In genomic region chr3:189967254-189967865, GRCh38 we compare ENCODE assay signal across 9 cellular contexts.
DNase-seq lines count a peak whose midpoint lies in the region; ATAC-seq and TF ChIP-seq lines count a peak whose summit lies in the region.
"Had no signal": no experiment of that assay in that cellular context is flagged by ENCODE, and none has a peak within 500 bp of the region (broad histone marks: within the 10 kb centered on the region; RNA-seq: fewer than 3 reads in every experiment).

No MANE protein-coding gene starts in this region.

- no peak overlapping the region for H3K27ac ChIP-seq in tibial nerve
- H3K27ac ChIP-seq: skin epidermis had no signal

- peaks cover 21% of the 10 kb centered on the region for H3K27me3 Mint-ChIP-seq in T-helper 2 cell treated with Interferon-gamma antibody and Interleukin-4, amounts not matched to agents 5 μg/mL and 100 μg/mL, for 36 hours (ENCODE audit: low read depth)

- H3K9me3 ChIP-seq in tibial nerve: no peaks in the 10 kb centered on the region

- H3K4me1 Mint-ChIP-seq in T-helper 2 cell treated with Interferon-gamma antibody and Interleukin-4, amounts not matched to agents 5 μg/mL and 100 μg/mL, for 36 hours (ENCODE audit: low read depth): peaks cover 3% of the 10 kb centered on the region

- H3K27ac Mint-ChIP-seq in T-helper 2 cell treated with Interferon-gamma antibody and Interleukin-4, amounts not matched to agents 5 μg/mL and 100 μg/mL, for 36 hours: no peak overlapping the region

- H3K4me1 ChIP-seq in tibial nerve: no peaks in the 10 kb centered on the region

- ATAC-seq in GM18858 (IDR thresholded peaks at IDR 0.05; ENCODE audit: unreplicated experiment) (peak; percentile 70), HG03064 (IDR thresholded peaks at IDR 0.05; ENCODE audit: low read depth, unreplicated experiment) (peak; percentile 62)

- no peaks in the 10 kb centered on the region for H3K36me3 Mint-ChIP-seq in T-helper 2 cell treated with Interferon-gamma antibody and Interleukin-4, amounts not matched to agents 5 μg/mL and 100 μg/mL, for 36 hours (ENCODE audit: low read depth)

- WGBS in tibial nerve, 2 donors: 25 to 30% methylated on average over 5 of the region's 5 CpGs

- DNase-seq in COLO668 (lab: John Stamatoyannopoulos, UW; ENCODE audit: unreplicated experiment) (peak; percentile 3), NCI-H2196 (lab: John Stamatoyannopoulos, UW; ENCODE audit: unreplicated experiment) (peak; percentile 82), amniotic stem cell (lab: John Stamatoyannopoulos, UW) (peak; percentile 28), iris pigment epithelial cell (ENCODE audit: low read depth) (peak; percentile 50), tibial nerve (ENCODE audit: low spot score in 2 of 2) (peak in 1 of 2 donors; percentile 83)
- DNase-seq in T-helper 2 cell treated with Interferon-gamma antibody and Interleukin-4, amounts not matched to agents 5 μg/mL and 100 μg/mL, for 36 hours (ENCODE audit: low spot score): no peak

- no peak overlapping the region for H3K4me3 Mint-ChIP-seq in T-helper 2 cell treated with Interferon-gamma antibody and Interleukin-4, amounts not matched to agents 5 μg/mL and 100 μg/mL, for 36 hours

- no peaks in the 10 kb centered on the region for H3K9me3 Mint-ChIP-seq in T-helper 2 cell treated with Interferon-gamma antibody and Interleukin-4, amounts not matched to agents 5 μg/mL and 100 μg/mL, for 36 hours

- no peak for TF ChIP-seq POLR2A in tibial nerve (IDR thresholded peaks at IDR 0.05)

- peak; percentile 68 to 85 (median 80) for TF ChIP-seq CTCF in tibial nerve (IDR thresholded peaks at IDR 0.05)

- no peak overlapping the region for H3K4me3 ChIP-seq in tibial nerve
- H3K4me3 ChIP-seq: skin epidermis had no signal

- no peaks in the 10 kb centered on the region for H3K27me3 ChIP-seq in tibial nerve

- no peaks in the 10 kb centered on the region for H3K36me3 ChIP-seq in tibial nerve

- no peak for TF ChIP-seq EP300 in tibial nerve (IDR thresholded peaks at IDR 0.05)
